24 cellular contexts compared by ENCODE assay signal in the genomic region with DNA sequence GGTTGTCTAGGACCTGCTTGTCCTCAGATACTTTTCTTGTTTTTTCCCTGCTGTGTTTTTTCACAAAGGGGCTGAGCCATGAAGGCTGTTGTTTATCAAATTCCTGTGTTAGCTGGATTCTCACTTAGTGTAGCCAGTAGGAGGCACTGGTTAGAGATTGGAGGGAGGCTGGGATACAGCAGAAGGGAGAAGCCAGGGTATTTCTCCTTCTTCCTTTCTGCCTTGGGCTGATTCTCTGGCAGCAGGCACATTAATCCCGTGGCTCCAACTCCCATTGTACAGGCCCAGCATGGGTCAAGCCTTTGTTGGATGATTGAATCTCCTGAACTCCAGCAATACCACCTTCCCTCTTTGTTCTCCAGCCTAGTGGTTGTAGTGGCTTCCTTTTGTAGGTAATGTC. TPM values are rescaled to one million over a fixed set of nuclear protein-coding genes. Genes with fewer than 3 reads are reported as not detected.
"Had no signal": no experiment of that assay in that cellular context is flagged by ENCODE, and none has a peak within 500 bp of the region (broad histone marks: within the 10 kb centered on the region; RNA-seq: fewer than 3 reads in every experiment).

No MANE protein-coding gene starts in this region.

- H3K9me3 Mint-ChIP-seq: activated CD8-positive, alpha-beta T cell treated with anti-CD3 and anti-CD28 coated beads for 36 hours; stimulated activated naive CD8-positive, alpha-beta T cell treated with anti-CD3 and anti-CD28 coated beads, Interleukin-15, amount 100 ng/mL, for 72 hours had no signal

- H3K4me1 ChIP-seq: foreskin keratinocyte, parathyroid adenoma, sigmoid colon, spleen, testis, upper lobe of left lung had no signal

- H3K27ac ChIP-seq: foreskin keratinocyte, neutrophil, parathyroid adenoma, sigmoid colon, spleen, testis, upper lobe of left lung, WERI-Rb-1 had no signal

- H3K4me3 Mint-ChIP-seq: activated CD8-positive, alpha-beta T cell treated with anti-CD3 and anti-CD28 coated beads for 36 hours; activated naive CD8-positive, alpha-beta T cell; naive B cell; stimulated activated naive CD8-positive, alpha-beta T cell treated with anti-CD3 and anti-CD28 coated beads, Interleukin-15, amount 100 ng/mL, for 72 hours had no signal

- H3K36me3 Mint-ChIP-seq: activated naive CD8-positive, alpha-beta T cell; naive B cell had no signal

- H3K27me3 Mint-ChIP-seq: activated CD8-positive, alpha-beta T cell treated with anti-CD3 and anti-CD28 coated beads for 36 hours had no signal

- H3K27me3 ChIP-seq: foreskin keratinocyte, neutrophil, sigmoid colon, spleen, testis, upper lobe of left lung had no signal

- H3K9ac ChIP-seq: parathyroid adenoma had no signal

- H3K27ac Mint-ChIP-seq: activated CD8-positive, alpha-beta T cell treated with anti-CD3 and anti-CD28 coated beads for 36 hours; activated naive CD8-positive, alpha-beta T cell; naive B cell; stimulated activated naive CD8-positive, alpha-beta T cell treated with anti-CD3 and anti-CD28 coated beads, Interleukin-15, amount 100 ng/mL, for 72 hours had no signal

- H2AFZ ChIP-seq: parathyroid adenoma had no signal

- H3K36me3 ChIP-seq: neutrophil, sigmoid colon, spleen, upper lobe of left lung, WERI-Rb-1 had no signal

- H3K4me3 ChIP-seq: sigmoid colon, spleen, testis, upper lobe of left lung had no signal

- FAIRE-seq: endothelial cell of umbilical vein, islet of Langerhans had no signal

- H3K9me3 ChIP-seq: neutrophil, sigmoid colon, spleen, testis, upper lobe of left lung had no signal

- DNase-seq: activated CD4-positive, alpha-beta T cell treated with anti-CD3 and anti-CD28 coated beads for 4 hours; activated CD8-positive, alpha-beta memory T cell treated with anti-CD3 and anti-CD28 coated beads, Interleukin-2, amount 50 U/mL, for 4 hours; activated CD8-positive, alpha-beta T cell treated with anti-CD3 and anti-CD28 coated beads for 36 hours; activated gamma-delta T cell; activated T-cell treated with anti-CD3 and anti-CD28 coated beads, Interleukin-2, amount 50 U/mL, for 48 hours; amniotic stem cell; effector CD4-positive, alpha-beta T cell; head of caudate nucleus; naive B cell; sigmoid colon; spleen; stimulated activated naive CD8-positive, alpha-beta T cell treated with anti-CD3 and anti-CD28 coated beads, Interleukin-15, amount 100 ng/mL, for 72 hours; testis; upper lobe of left lung; WERI-Rb-1 had no signal

- H3K79me2 ChIP-seq: parathyroid adenoma had no signal

- ATAC-seq: activated CD8-positive, alpha-beta T cell treated with anti-CD3 and anti-CD28 coated beads for 36 hours; foreskin keratinocyte; stimulated activated naive CD8-positive, alpha-beta T cell treated with anti-CD3 and anti-CD28 coated beads, Interleukin-15, amount 100 ng/mL, for 72 hours had no signal

- H3K4me1 Mint-ChIP-seq: naive B cell; stimulated activated naive CD8-positive, alpha-beta T cell treated with anti-CD3 and anti-CD28 coated beads, Interleukin-15, amount 100 ng/mL, for 72 hours had no signal

RNA-seq across cellular contexts. Expression of a gene that starts 46.4 kb away (rescaled TPM):
- total RNA-seq: activated CD8-positive, alpha-beta T cell treated with anti-CD3 and anti-CD28 coated beads for 36 hours; cardiac septum; endothelial cell of umbilical vein; foreskin keratinocyte; lung microvascular endothelial cell; mononuclear cell; sigmoid colon had no signal
- polyA plus RNA-seq: endothelial cell of umbilical vein, foreskin keratinocyte, spleen had no signal
